24 cellular contexts compared by ENCODE assay signal in the genomic region with DNA sequence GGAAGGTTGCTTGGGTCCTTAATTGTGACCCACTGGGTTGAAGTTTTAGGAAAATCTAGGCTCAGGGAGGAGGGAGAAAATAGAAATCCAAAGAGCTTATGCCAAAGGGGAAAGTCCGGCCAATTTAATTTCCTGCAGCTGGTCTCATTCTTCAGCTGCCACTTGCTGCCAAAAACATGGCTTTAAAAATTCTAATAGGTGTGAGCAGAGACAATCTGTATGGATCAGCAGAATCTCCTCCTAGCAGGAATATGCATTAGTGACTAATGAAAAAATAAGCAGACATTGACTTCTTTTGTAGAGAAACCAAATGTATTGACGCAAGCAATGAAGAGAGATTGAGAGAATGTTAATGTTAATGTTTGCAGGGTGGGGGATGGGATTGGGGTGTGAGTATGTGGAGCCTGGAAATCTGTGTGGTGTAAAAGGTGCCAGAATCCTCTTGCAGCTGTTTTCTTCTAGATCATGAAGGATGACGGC. TPM values are rescaled to one million over a fixed set of nuclear protein-coding genes. Genes with fewer than 3 reads are reported as not detected.
A peak's percentile ranks its signal among the peaks of the same experiment; 100 is the strongest.
DNase-seq lines count a peak whose midpoint lies in the region; ATAC-seq, FAIRE-seq and TF ChIP-seq lines count a peak whose summit lies in the region.
"Had no signal": no experiment of that assay in that cellular context is flagged by ENCODE, and none has a peak within 500 bp of the region (broad histone marks: within the 10 kb centered on the region; RNA-seq: fewer than 3 reads in every experiment).

No MANE protein-coding gene starts in this region.

- H3K4me2 ChIP-seq in IMR-90 (ENCODE audit: low read depth, low read length): no peak overlapping the region; the same call in 1 of the 2 replicates

- peak overlapping the region; percentile 1; the same call in 1 of the 2 replicates for H4K5ac ChIP-seq in IMR-90 (ENCODE audit: low read depth, low read length)

- no peak overlapping the region for H2BK20ac ChIP-seq in IMR-90 (ENCODE audit: low read depth, low read length)

- H3K18ac ChIP-seq in IMR-90 (ENCODE audit: low read depth, low read length): no peak overlapping the region; the same call in 1 of the 2 replicates

- no peak overlapping the region for H3K23ac ChIP-seq in IMR-90 (ENCODE audit: low read depth, low read length)

- H2BK5ac ChIP-seq in IMR-90 (ENCODE audit: low read depth, low read length, poor library complexity, severe bottlenecking): no peak overlapping the region

- no peaks in the 10 kb centered on the region for H4K20me1 ChIP-seq in IMR-90 (ENCODE audit: insufficient read depth, low read length)

- dilution Hi-C loops in IMR-90 (cut with HindIII; ENCODE audit: low sequenced_read_pairs, unreplicated experiment): no loop called here

- POLR2A ChIA-PET in IMR-90 (lab: Charles Lee; ENCODE audit: unreplicated experiment): no interaction called here

- no peak overlapping the region for H3K14ac ChIP-seq in IMR-90 (replicated peaks; ENCODE audit: low read depth, low read length)

- no peak overlapping the region for H2AFZ ChIP-seq in IMR-90 (replicated peaks; ENCODE audit: low read length, poor library complexity)

- H3K9me1 ChIP-seq in IMR-90 (ENCODE audit: insufficient read depth, low read length): no peaks in the 10 kb centered on the region

- H3K36me3 ChIP-seq in IMR-90 (ENCODE audit: control insufficient read depth, insufficient read depth, low read length) (no peaks in the 10 kb centered on the region), prostate gland (no peaks in the 10 kb centered on the region)
- H3K36me3 ChIP-seq: thoracic aorta had no signal

- ATAC-seq in IMR-90 (ENCODE audit: low read depth): no peak
- no peak for ATAC-seq in GM21360 (IDR thresholded peaks at IDR 0.05; ENCODE audit: unreplicated experiment)
- no peak for ATAC-seq in HG02970 (IDR thresholded peaks at IDR 0.05; ENCODE audit: low FRiP score, unreplicated experiment)
- ATAC-seq: activated CD4-positive, alpha-beta T cell treated with anti-CD3 and anti-CD28 coated beads for 36 hours; activated naive CD4-positive, alpha-beta T cell treated with anti-CD3 and anti-CD28 coated beads, Interleukin-2, amount 50 U/mL, for 72 hours; naive thymus-derived CD8-positive, alpha-beta T cell; stimulated activated naive B cell treated with anti-CD40 and anti-IgM and Interleukin-4, amounts not matched to agents 10 μg/mL and 1 μg/mL and 100 μg/mL, for 72 hours had no signal

- intact Hi-C loops in IMR-90 (cut with micrococcal nuclease): no loop called here
- intact Hi-C loops in prostate gland (cut with DNase I): no loop called here

- TF ChIP-seq POLR2A in IMR-90 (IDR thresholded peaks at IDR 0.05; ENCODE audit: low read depth, low read length) (no peak), prostate gland (IDR thresholded peaks at IDR 0.05) (no peak)

- peaks cover 9% of the 10 kb centered on the region; the same call in 1 of the 2 replicates for H3K4me1 ChIP-seq in IMR-90 (ENCODE audit: control insufficient read depth, insufficient read depth, low read length)
- no peaks in the 10 kb centered on the region for H3K4me1 ChIP-seq in prostate gland (replicated peaks)

- CTCF ChIA-PET in IMR-90 (lab: Yijun Ruan, JAX): no interaction called here

- H4K8ac ChIP-seq in IMR-90 (ENCODE audit: low read depth in 2 of 2, low read length in 2 of 2): no peak overlapping the region

- no peak overlapping the region for H2AK9ac ChIP-seq in IMR-90 (replicated peaks; ENCODE audit: low read depth, low read length, poor library complexity)

- DNase-seq in IMR-90: peak; percentile 30
- peak; percentile 10 for DNase-seq in prostate gland (ENCODE audit: low spot score)
- DNase-seq in AG08396 (ENCODE audit: low spot score): no peak
- DNase-seq: activated CD4-positive, alpha-beta T cell treated with anti-CD3 and anti-CD28 coated beads for 36 hours; COR-L47; endodermal cell; HCEC 1CT; immature natural killer cell; Karpas-422; mesenchymal stem cell; naive thymus-derived CD8-positive, alpha-beta T cell; NCI-H524 treated with DMSO at 0.1 percent for 48 hours; stimulated activated CD4-positive, alpha-beta T cell treated with anti-CD3 and anti-CD28 coated beads, Interleukin-2, amount 100 ng/mL, for 24 hours; stimulated activated naive B cell treated with anti-CD40 and anti-IgM and Interleukin-4, amounts not matched to agents 10 μg/mL and 1 μg/mL and 100 μg/mL, for 72 hours had no signal

- in situ Hi-C loops in IMR-90 (cut with MboI; ENCODE audit: low sequenced_read_pairs): no loop called here

- FAIRE-seq in islet of Langerhans (lab: Jason Lieb, UNC): peak; percentile 74
- FAIRE-seq: colon, HTR-8/SVneo, TTC549 had no signal

- H3K9ac ChIP-seq in IMR-90 (ENCODE audit: low read depth, low read length): no peak overlapping the region

- H3K4me3 ChIP-seq in IMR-90 (ENCODE audit: insufficient read depth, low read depth, low read length) (no peak overlapping the region), prostate gland (no peak overlapping the region)
- H3K4me3 ChIP-seq: thoracic aorta had no signal

- H3K27me3 ChIP-seq in IMR-90 (ENCODE audit: control insufficient read depth, insufficient read depth, low read length): peaks cover 14% of the 10 kb centered on the region
- H3K27me3 ChIP-seq in prostate gland (replicated peaks; ENCODE audit: insufficient read depth): no peaks in the 10 kb centered on the region

- WGBS in IMR-90 (ENCODE audit: extremely low coverage in 2 of 2, insufficient read length in 1 of 2), 2 experiments: 0% methylated on average over 1 of the region's 3 CpGs; no CpG with 5 or more reads in 1 of the 2 experiments
- WGBS in prostate gland: 15% methylated on average over 3 of the region's 3 CpGs

- H4K91ac ChIP-seq in IMR-90 (ENCODE audit: insufficient read depth, low read depth, low read length): peak overlapping the region; percentile 31; the same call in 1 of the 2 replicates

- H3K9me3 ChIP-seq in IMR-90 (ENCODE audit: control insufficient read depth, insufficient read depth, low read length): no peaks in the 10 kb centered on the region
- no peaks in the 10 kb centered on the region for H3K9me3 ChIP-seq in prostate gland
- H3K9me3 ChIP-seq: thoracic aorta had no signal

- peak overlapping the region; percentile 64; the same call in 1 of the 2 replicates for H3K27ac ChIP-seq in IMR-90 (ENCODE audit: insufficient read depth, low read length)
- peak overlapping the region; percentile 49 for H3K27ac ChIP-seq in angular gyrus (ENCODE audit: low read depth, low read length)
- no peak overlapping the region for H3K27ac ChIP-seq in prostate gland
- H3K27ac ChIP-seq: thoracic aorta had no signal

- TF ChIP-seq CTCF in IMR-90 (conservative IDR thresholded peaks at IDR 0.05; ENCODE audit: low read depth, low read length): no peak
- TF ChIP-seq CTCF in prostate gland (IDR thresholded peaks at IDR 0.05): no peak

- H2BK120ac ChIP-seq in IMR-90 (ENCODE audit: low read depth, low read length): no peak overlapping the region

- no peak overlapping the region for H3K56ac ChIP-seq in IMR-90 (ENCODE audit: extremely low read depth, insufficient read depth, low read length)

- no peaks in the 10 kb centered on the region for H3K79me1 ChIP-seq in IMR-90 (ENCODE audit: low read depth in 1 of 2, low read length in 2 of 2)

- H2AK5ac ChIP-seq in IMR-90 (ENCODE audit: low read depth, low read length): no peak overlapping the region

- no peak overlapping the region for H2BK15ac ChIP-seq in IMR-90 (ENCODE audit: low read depth, low read length)

- TF ChIP-seq RAD21 in IMR-90 (IDR thresholded peaks at IDR 0.05; ENCODE audit: low read length): no peak

- H3K4ac ChIP-seq in IMR-90 (ENCODE audit: low read depth, low read length): no peak overlapping the region

- BruUV-seq in IMR-90 (replicated peaks; lab: Mats Ljungman, UMichigan): no TSS peak

TF ChIP-seq in IMR-90, 13 proteins besides CTCF, POLR2A, EP300 and RAD21:
- TF ChIP-seq RFX5 (IDR thresholded peaks at IDR 0.05; ENCODE audit: low read depth, low read length) (no peak), MAFK (IDR thresholded peaks at IDR 0.05; ENCODE audit: low read depth, low read length) (peak; percentile 41; the same call in 1 of the 2 replicates)

RNA-seq across cellular contexts. Expression of gene VWA5B1, which starts 35.2 kb away (rescaled TPM):
- total RNA-seq in IMR-90 (2012; rRNA removed) (not detected in 2 replicates), prostate gland (under 1 TPM in 1 of 2 donors, not detected in 1; 0.51 TPM)
- polyA plus RNA-seq in IMR-90 (2012; rRNA removed): not detected in 2 replicates
- polyA plus RNA-seq in IMR-90 (2012; cell fraction: cytosol; rRNA removed): not detected in 2 replicates
- polyA plus RNA-seq in IMR-90 (2012; cell fraction: nucleus; rRNA removed; ENCODE audit: low replicate concordance): not detected in 2 replicates
- total RNA-seq: activated CD4-positive, alpha-beta T cell treated with anti-CD3 and anti-CD28 coated beads for 36 hours; Daoy; naive thymus-derived CD8-positive, alpha-beta T cell; thoracic aorta had no signal
- polyA plus RNA-seq: immature natural killer cell had no signal

Comparison
In these comparisons a context has a peak if more than half of its experiments do, and no peak if none do; other contexts are left out.
1. H3K27ac ChIP-seq: peak in IMR-90 (single experiment) and angular gyrus (single experiment); none in prostate gland (0 of 2).